ENCODE assay signal across 22 cellular contexts in the genomic region with DNA sequence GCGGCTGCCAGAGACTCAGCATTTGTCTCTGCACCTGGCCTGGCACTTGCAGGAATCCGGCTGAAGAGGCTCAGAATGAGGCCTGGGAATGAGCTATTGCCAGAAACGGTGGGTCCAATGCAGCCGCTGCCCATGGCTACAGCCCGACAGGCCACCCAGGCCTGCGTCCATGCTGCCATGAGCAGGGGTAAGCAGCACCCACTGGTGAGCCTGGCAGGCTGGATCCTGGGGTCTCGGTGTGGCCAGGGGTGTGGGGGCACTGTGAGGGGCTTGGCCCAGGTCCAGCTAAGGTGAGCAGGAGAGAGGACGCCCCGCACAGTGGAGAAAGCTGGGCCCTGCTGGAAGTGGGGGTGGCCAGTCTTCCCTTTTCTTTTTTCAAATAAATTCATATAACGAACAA.
"Had no signal": no experiment of that assay in that cellular context is flagged by ENCODE, and none has a peak within 500 bp of the region (broad histone marks: within the 10 kb centered on the region; RNA-seq: fewer than 3 reads in every experiment).

No MANE protein-coding gene starts in this region.

- H3K4me3 ChIP-seq: heart left ventricle, left lung, thyroid gland had no signal

- DNase-seq: activated CD4-positive, alpha-beta T cell treated with anti-CD3 and anti-CD28 coated beads for 36 hours; activated CD4-positive, alpha-beta T cell treated with anti-CD3 and anti-CD28 coated beads, Interleukin-2, amount 50 U/mL, for 4 hours; activated CD8-positive, alpha-beta memory T cell treated with anti-CD3 and anti-CD28 coated beads for 24 hours; activated effector memory CD4-positive, alpha-beta T cell treated with Interleukin-2 at 50 U/mL for 16 hours; activated naive CD4-positive, alpha-beta T cell treated with anti-CD3 and anti-CD28 coated beads for 36 hours; activated T-cell treated with anti-CD3 and anti-CD28 coated beads, Interleukin-2, amount 50 U/mL, for 72 hours; cerebellar nuclear complex; cortex of kidney; left lung; mammary epithelial cell; nephron progenitor cell; nucleus accumbens; posterior cingulate gyrus; retina; stimulated activated CD4-positive, alpha-beta T cell treated with anti-CD3 and anti-CD28 coated beads, Interleukin-12 subunit alpha, Interleukin-12 subunit beta, amount 100 ng/mL, for 4 hours; stimulated activated CD4-positive, alpha-beta T cell treated with anti-CD3 and anti-CD28 coated beads, Interleukin-4, amount 100 ng/mL, for 4 hours; T-helper 9 cell; thyroid gland had no signal

- H3K27ac ChIP-seq: epithelial cell of prostate, heart left ventricle, left lung, thyroid gland had no signal

- FAIRE-seq: bronchial epithelial cell had no signal

- ATAC-seq: activated CD4-positive, alpha-beta T cell treated with anti-CD3 and anti-CD28 coated beads for 36 hours; activated T-cell treated with anti-CD3 and anti-CD28 coated beads, Interleukin-2, amount 50 U/mL, for 72 hours; left lung; WTC11 had no signal

- H3K4me1 ChIP-seq: heart left ventricle, left lung, thyroid gland had no signal

- H3K9me3 ChIP-seq: thyroid gland had no signal

- H3K27me3 ChIP-seq: heart left ventricle, left lung, thyroid gland had no signal

- H3K36me3 ChIP-seq: heart left ventricle, left lung, thyroid gland had no signal
